ENCODE assay signal across 12 cellular contexts in the genomic region with DNA sequence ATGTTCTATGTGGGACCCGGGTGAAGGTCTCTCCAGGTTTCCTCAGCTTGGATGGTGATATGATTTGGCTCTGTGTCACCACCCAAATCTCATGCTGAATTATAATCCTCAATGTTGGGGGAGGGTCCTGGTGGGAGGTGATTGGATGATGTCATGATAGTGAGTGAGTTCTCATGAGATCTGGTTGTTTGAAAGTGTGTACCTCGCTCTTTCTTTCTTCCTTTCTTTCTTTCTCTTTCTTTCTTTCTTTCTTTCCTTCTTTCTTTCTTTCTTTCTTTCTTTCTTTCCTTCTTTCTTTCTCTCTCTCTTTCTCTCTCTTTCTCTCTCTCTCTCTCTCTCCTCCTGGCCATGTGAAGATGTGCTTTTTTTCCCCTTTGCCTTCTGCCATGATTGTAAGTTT. TPM values are rescaled to one million over a fixed set of nuclear protein-coding genes. Genes with fewer than 3 reads are reported as not detected.
"Had no signal": no experiment of that assay in that cellular context is flagged by ENCODE, and none has a peak within 500 bp of the region (broad histone marks: within the 10 kb centered on the region; RNA-seq: fewer than 3 reads in every experiment).

No MANE protein-coding gene starts in this region.

RNA-seq across cellular contexts. Expression of a gene that starts 51.2 kb away (rescaled TPM):
- total RNA-seq: activated CD4-positive, alpha-beta memory T cell treated with anti-CD3 and anti-CD28 coated beads, Interleukin-2, amount 10 ng/mL, durations not matched to agents 7 days and 5 days; activated CD4-positive, alpha-beta T cell treated with anti-CD3 and anti-CD28 coated beads, Interleukin-2, amount 10 ng/mL, durations not matched to agents 7 days and 5 days; activated CD8-positive, alpha-beta memory T cell treated with anti-CD3 and anti-CD28 coated beads, Interleukin-2, amount 10 ng/mL, durations not matched to agents 7 days and 5 days; activated CD8-positive, alpha-beta T cell treated with anti-CD3 and anti-CD28 coated beads, Interleukin-2, amount 10 ng/mL, durations not matched to agents 7 days and 5 days; activated naive CD8-positive, alpha-beta T cell treated with anti-CD3 and anti-CD28 coated beads for 36 hours; activated T-helper 2 cell treated with anti-CD3 and anti-CD28 coated beads, Interferon-gamma antibody, Interleukin-2, Interleukin-4, amounts not matched to agents 10 μg/mL and 5 μg/mL and 100 μg/mL, durations not matched to agents 14 hours and 24 hours and 36 hours; aorta; body of pancreas; breast epithelium; cardiac muscle cell; chondrocyte; colonic mucosa had no signal
- polyA plus RNA-seq: aorta had no signal
